Comparison of ENCODE assay signal across 16 cellular contexts in the genomic region with DNA sequence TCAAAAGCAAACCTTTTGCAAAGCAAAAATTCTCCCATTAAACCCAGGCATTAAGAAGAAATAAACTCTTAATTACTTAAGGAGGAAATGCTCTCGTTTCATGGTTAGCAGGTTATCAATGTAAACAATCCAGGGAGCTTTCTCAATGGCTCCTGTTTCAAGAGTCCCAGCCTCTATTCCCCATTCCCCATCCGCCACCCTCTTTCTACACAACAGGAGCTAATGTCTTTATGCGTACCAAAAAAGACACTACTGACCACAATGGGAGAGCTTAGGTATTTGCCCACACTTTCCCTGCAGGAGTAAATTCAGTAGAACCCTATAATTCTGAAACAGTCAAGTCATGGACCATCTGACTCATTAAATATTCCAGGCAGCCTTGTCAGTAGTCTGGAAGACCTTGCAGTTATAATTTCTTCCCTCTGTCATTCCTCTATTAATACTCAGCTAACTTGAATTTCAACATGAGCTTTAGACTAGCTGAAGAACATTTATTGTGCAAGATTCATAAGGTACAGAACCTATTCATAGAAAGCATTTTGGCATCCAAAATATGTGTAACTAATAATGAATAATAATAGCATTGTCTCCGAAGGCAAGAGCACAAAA. TPM values are rescaled to one million over a fixed set of nuclear protein-coding genes. Genes with fewer than 3 reads are reported as not detected.
DNase-seq lines count a peak whose midpoint lies in the region; ATAC-seq and TF ChIP-seq lines count a peak whose summit lies in the region.
"Had no signal": no experiment of that assay in that cellular context is flagged by ENCODE, and none has a peak within 500 bp of the region (broad histone marks: within the 10 kb centered on the region; RNA-seq: fewer than 3 reads in every experiment).

No MANE protein-coding gene starts in this region.

- TF ChIP-seq CTCF in AG04449 (IDR thresholded peaks at IDR 0.05; ENCODE audit: insufficient read depth, low read length, missing control alignments) (no peak), epithelial cell of esophagus (IDR thresholded peaks at IDR 0.05; ENCODE audit: insufficient read depth, low read depth, low read length, missing control alignments) (no peak)

- peaks cover 9% of the 10 kb centered on the region for H3K79me1 ChIP-seq in mesenchymal stem cell (replicated peaks; ENCODE audit: low read length, poor library complexity, severe bottlenecking)

- no peak overlapping the region for H2BK120ac ChIP-seq in mesenchymal stem cell (ENCODE audit: low read depth, low read length)

- no peaks in the 10 kb centered on the region for H3K9me3 ChIP-seq in mesenchymal stem cell (ENCODE audit: control insufficient read depth, low read length)
- H3K9me3 ChIP-seq: transverse colon had no signal

- no peak overlapping the region for H3K18ac ChIP-seq in mesenchymal stem cell (ENCODE audit: low read depth in 1 of 2, low read length in 2 of 2)

- H2BK15ac ChIP-seq in mesenchymal stem cell (ENCODE audit: low read depth, poor library complexity, severe bottlenecking) = no peak overlapping the region

- no peak overlapping the region for H3K27ac ChIP-seq in mesenchymal stem cell (ENCODE audit: low read length, poor library complexity, severe bottlenecking)
- H3K27ac ChIP-seq: skin epidermis, transverse colon had no signal

- no peak overlapping the region for H3K4me2 ChIP-seq in mesenchymal stem cell (ENCODE audit: low read length, poor library complexity, severe bottlenecking)

- POLR2A ChIA-PET in AG04449 (lab: Yijun Ruan, JAX) = interaction anchor here (0.9 to 1.6 kb wide), 4 partner anchors 9 to 48 kb away, joined by 3 to 8 read pairs (median 3); no protein-coding TSS in a partner anchor

- intact Hi-C loops in sciatic nerve (cut with DNase I) = no loop called here

- H3K4me1 ChIP-seq in mesenchymal stem cell (ENCODE audit: control insufficient read depth, insufficient read depth, low read depth, low read length) = peaks cover 3% of the 10 kb centered on the region

- H3K9ac ChIP-seq in mesenchymal stem cell (ENCODE audit: low read length) = peak overlapping the region; percentile 30

- DNase-seq in AG04449 (ENCODE audit: low read depth, low spot score) = peak; percentile 81
- DNase-seq in HT1080 (ENCODE audit: low read depth) = peak; percentile 34
- peak; percentile 91 for DNase-seq in epithelial cell of esophagus (ENCODE audit: low read depth)
- peak; percentile 62 for DNase-seq in mesenchymal stem cell
- no peak for DNase-seq in stimulated activated CD4-positive, alpha-beta T cell treated with anti-CD3 and anti-CD28 coated beads, Interleukin-4, amount 100 ng/mL, for 1 hour
- no peak for DNase-seq in stimulated activated CD4-positive, alpha-beta T cell treated with anti-CD3 and anti-CD28 coated beads, Interleukin-15, amount 100 ng/mL, for 24 hours
- DNase-seq in sciatic nerve (ENCODE audit: low spot score) = no peak
- DNase-seq in amygdala (lab: John Stamatoyannopoulos, UW) = no peak
- DNase-seq: activated CD4-positive, alpha-beta memory T cell treated with anti-CD3 and anti-CD28 coated beads, Interleukin-2, amount 10 ng/mL, durations not matched to agents 7 days and 5 days; activated naive CD4-positive, alpha-beta T cell; dermis blood vessel endothelial cell; DND-41; Karpas-422; T-helper 9 cell; transverse colon had no signal

- H3K23ac ChIP-seq in mesenchymal stem cell (ENCODE audit: low read length in 2 of 2) = no peak overlapping the region

- no peak for ATAC-seq in sciatic nerve

- H3K36me3 ChIP-seq in mesenchymal stem cell (ENCODE audit: control insufficient read depth in 1 of 2, insufficient read depth in 2 of 2, low read depth in 1 of 2, low read length in 2 of 2) = no peaks in the 10 kb centered on the region
- H3K36me3 ChIP-seq: transverse colon had no signal

- no peak overlapping the region for H2BK5ac ChIP-seq in mesenchymal stem cell (ENCODE audit: low read depth, low read length, poor library complexity, severe bottlenecking)

- H3K14ac ChIP-seq in mesenchymal stem cell (ENCODE audit: low read length in 2 of 2) = no peak overlapping the region

- H2AK5ac ChIP-seq in mesenchymal stem cell (ENCODE audit: low read length, severe bottlenecking) = no peak overlapping the region

- no peaks in the 10 kb centered on the region for H3K27me3 ChIP-seq in mesenchymal stem cell (ENCODE audit: control insufficient read depth in 1 of 2, insufficient read depth in 1 of 2, low read length in 2 of 2)
- H3K27me3 ChIP-seq: transverse colon had no signal

- no peak overlapping the region for H2AFZ ChIP-seq in mesenchymal stem cell (ENCODE audit: low read depth, low read length)

- no peak overlapping the region for H4K91ac ChIP-seq in mesenchymal stem cell (ENCODE audit: low read length)

- H3K4me3 ChIP-seq in AG04449 (ENCODE audit: low read depth, low read length) (no peak overlapping the region), epithelial cell of esophagus (ENCODE audit: low read length) (no peak overlapping the region), mesenchymal stem cell (ENCODE audit: insufficient read depth in 1 of 2, low read depth in 1 of 2, low read length in 2 of 2) (no peak overlapping the region)
- H3K4me3 ChIP-seq: skin epidermis, transverse colon had no signal

- H3K4ac ChIP-seq in mesenchymal stem cell (ENCODE audit: low read depth in 1 of 2, low read length in 2 of 2) = no peak overlapping the region

- no peak overlapping the region for H2BK12ac ChIP-seq in mesenchymal stem cell (ENCODE audit: low read length in 2 of 2)

- 73% methylated on average over 3 of the region's 4 CpGs for WGBS in mesenchymal stem cell

- CTCF ChIA-PET in AG04449 (lab: Yijun Ruan, JAX) = interaction anchor here (0.9 to 2.7 kb wide), 6 partner anchors 9 to 159 kb away, joined by 3 to 6 read pairs (median 4); no protein-coding TSS in a partner anchor

- H4K8ac ChIP-seq in mesenchymal stem cell (ENCODE audit: low read length) = no peak overlapping the region

RNA-seq across cellular contexts. Expression of a gene that starts 48.6 kb away (rescaled TPM):
- total RNA-seq in HT1080 (2014; rRNA removed; shearing (Covaris generic)) = 8.3 and 8.8 TPM in 2 replicates
- polyA plus RNA-seq in HT1080 (2015; cell fraction: cytosol; rRNA removed) = 1.2 and 1.9 TPM in 2 replicates
- 4.1 and 4.4 TPM in 2 replicates for polyA plus RNA-seq in HT1080 (2015; cell fraction: nucleus; rRNA removed)
- 0.93 TPM for polyA plus RNA-seq in mesenchymal stem cell (2013, experiment 1 of 2)
- 1.2 TPM for polyA plus RNA-seq in mesenchymal stem cell (2013, experiment 2 of 2)
- total RNA-seq in sciatic nerve = 21.0 TPM

Comparison
In these comparisons a context has a peak if more than half of its experiments do, and no peak if none do; other contexts are left out.
1. DNase-seq: peak in AG04449 (single experiment), HT1080 (single experiment), epithelial cell of esophagus (single experiment) and mesenchymal stem cell (single experiment); none in stimulated activated CD4-positive, alpha-beta T cell treated with anti-CD3 and anti-CD28 coated beads, Interleukin-4, amount 100 ng/mL, for 1 hour (single experiment), stimulated activated CD4-positive, alpha-beta T cell treated with anti-CD3 and anti-CD28 coated beads, Interleukin-15, amount 100 ng/mL, for 24 hours (single experiment), sciatic nerve (single experiment) and amygdala (0 of 56).